ENCODE assay signal across 12 cellular contexts in the genomic region with DNA sequence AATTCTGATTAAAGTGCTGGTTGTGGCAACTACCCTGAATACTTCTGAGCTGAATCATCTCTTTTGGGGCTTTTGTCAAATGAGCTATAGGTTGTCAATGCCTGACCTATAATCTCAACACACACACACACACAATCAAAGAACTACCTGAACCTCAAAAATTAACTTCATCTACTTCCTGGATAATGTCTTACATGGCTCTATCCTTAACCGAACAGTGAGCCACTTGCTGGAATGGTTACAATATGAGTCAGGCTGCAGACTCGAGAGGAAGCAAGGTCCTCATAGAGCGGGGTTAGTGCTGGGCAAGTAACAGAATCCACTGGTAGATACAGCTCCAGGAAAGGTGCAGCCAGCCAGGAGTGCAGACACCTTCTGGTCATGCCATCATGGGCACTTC.
DNase-seq lines count a peak whose midpoint lies in the region; ATAC-seq, FAIRE-seq and TF ChIP-seq lines count a peak whose summit lies in the region.
"Had no signal": no experiment of that assay in that cellular context is flagged by ENCODE, and none has a peak within 500 bp of the region (broad histone marks: within the 10 kb centered on the region; RNA-seq: fewer than 3 reads in every experiment).

No MANE protein-coding gene starts in this region.

- H3K4me3 ChIP-seq in A549 (no peak overlapping the region), lung (no peak overlapping the region)
- H3K4me3 ChIP-seq: BLaER1 had no signal

- TF ChIP-seq EP300 in A549 (IDR thresholded peaks at IDR 0.05), result no peak

- CTCF ChIA-PET in A549 (lab: Yijun Ruan, JAX), result interaction anchor here (0.7 to 6.9 kb wide), 8 partner anchors 15 to 352 kb away, joined by 3 to 67 read pairs (median 6); no protein-coding TSS in a partner anchor

- TF ChIP-seq RAD21 in A549 (conservative IDR thresholded peaks at IDR 0.05 in 1 of 2, IDR thresholded peaks at IDR 0.05 in 1 of 2), result no peak

- peak overlapping the region; percentile 74 for H3K4me2 ChIP-seq in A549
- H3K4me2 ChIP-seq: BLaER1 had no signal

- H3K9me3 ChIP-seq in A549 (no peaks in the 10 kb centered on the region), lung (ENCODE audit: control insufficient read depth in 2 of 2, insufficient read depth in 1 of 2, low read length in 1 of 2) (no peaks in the 10 kb centered on the region)
- H3K9me3 ChIP-seq: BLaER1 had no signal

- H3K36me3 ChIP-seq in lung (ENCODE audit: control insufficient read depth in 2 of 2, insufficient read depth in 2 of 2, low read length in 2 of 2), result no peaks in the 10 kb centered on the region
- H3K36me3 ChIP-seq: BLaER1 had no signal

- no peak for TF ChIP-seq CTCF in A549 (IDR thresholded peaks at IDR 0.05)
- TF ChIP-seq CTCF in lung (IDR thresholded peaks at IDR 0.05; ENCODE audit: control extremely low read depth, extremely low read depth), result no peak

- no peaks in the 10 kb centered on the region for H3K27me3 ChIP-seq in lung (ENCODE audit: control insufficient read depth, insufficient read depth)
- H3K27me3 ChIP-seq: BLaER1 had no signal

- FAIRE-seq in A549 (lab: Jason Lieb, UNC) (no peak), HTR-8/SVneo (lab: Jason Lieb, UNC) (peak; percentile 96)

- WGBS in A549 (ENCODE audit: missing lambda C conversion rate), result 5% methylated on average over 3 of the region's 3 CpGs
- 54 to 81% methylated on average over 3 of the region's 3 CpGs for WGBS in lung, 2 donors

- POLR2A ChIA-PET in A549 (lab: Yijun Ruan, JAX), result interaction anchor here (0.7 kb wide), 1 partner anchor 102 kb away, joined by 9 read pairs; no protein-coding TSS in a partner anchor

- TF ChIP-seq POLR2A in A549 (IDR thresholded peaks at IDR 0.05; ENCODE audit: low read length), result no peak

- H3K4me1 ChIP-seq in A549 (peaks cover 73% of the 10 kb centered on the region), lung (ENCODE audit: control insufficient read depth in 2 of 2, insufficient read depth in 2 of 2, low read length in 2 of 2) (peaks cover 4 to 33% of the 10 kb centered on the region in 2 donors)
- H3K4me1 ChIP-seq: BLaER1 had no signal

- H3K27ac ChIP-seq in A549 (peak overlapping the region; percentile 75 to 87), lung (ENCODE audit: low read depth in 1 of 2, low read length in 1 of 2) (peak overlapping the region in 1 of 2 donors; percentile 76)
- H3K27ac ChIP-seq: BLaER1 had no signal

- DNase-seq in A549 (ENCODE audit: low read depth in 1 of 2, low spot score in 1 of 2) (peak in 1 of 2 experiments; percentile 72), HTR-8/SVneo (ENCODE audit: insufficient read length, low spot score) (peak; percentile 69), cerebellar cortex (ENCODE audit: low spot score) (peak; percentile 63), lung (ENCODE audit: low spot score) (peak; percentile 67), NK-92 (lab: John Stamatoyannopoulos, UW; ENCODE audit: unreplicated experiment) (no peak), retina (no peak)
- no peak for DNase-seq in central memory CD4-positive, alpha-beta T cell
- DNase-seq: activated CD4-positive, alpha-beta T cell treated with anti-CD3 and anti-CD28 coated beads for 1 hour; erythroblast; stimulated activated CD4-positive, alpha-beta T cell treated with anti-CD3 and anti-CD28 coated beads, Interleukin-12 subunit alpha, Interleukin-12 subunit beta, amount 100 ng/mL, for 4 hours had no signal

- ATAC-seq in A549 (peak; percentile 85 to 92), lung (ENCODE audit: insufficient read depth, low FRiP score) (peak; percentile 67), GM18907 (IDR thresholded peaks at IDR 0.05; ENCODE audit: unreplicated experiment) (no peak)

TF ChIP-seq in A549, 52 proteins besides CTCF, POLR2A, EP300 and RAD21:
- TF ChIP-seq SMC3 (IDR thresholded peaks at IDR 0.05), result no peak
- no peak for TF ChIP-seq KDM1A (IDR thresholded peaks at IDR 0.05; ENCODE audit: low read depth)
- TF ChIP-seq CHD2 (IDR thresholded peaks at IDR 0.05; ENCODE audit: low read length, partially characterized antibody), result no peak
- no peak for TF ChIP-seq BCL3 (IDR thresholded peaks at IDR 0.05)
- no peak for TF ChIP-seq FOSL2 (IDR thresholded peaks at IDR 0.05)
- peak; percentile 51 for TF ChIP-seq FOSL2 (CRISPR knock-in tag; IDR thresholded peaks at IDR 0.05)
- 0 out of 2 replicates have a peak, but pooled peaks have one; percentile 18 for TF ChIP-seq MAX (IDR thresholded peaks at IDR 0.05)
- TF ChIP-seq, protein P1, sequence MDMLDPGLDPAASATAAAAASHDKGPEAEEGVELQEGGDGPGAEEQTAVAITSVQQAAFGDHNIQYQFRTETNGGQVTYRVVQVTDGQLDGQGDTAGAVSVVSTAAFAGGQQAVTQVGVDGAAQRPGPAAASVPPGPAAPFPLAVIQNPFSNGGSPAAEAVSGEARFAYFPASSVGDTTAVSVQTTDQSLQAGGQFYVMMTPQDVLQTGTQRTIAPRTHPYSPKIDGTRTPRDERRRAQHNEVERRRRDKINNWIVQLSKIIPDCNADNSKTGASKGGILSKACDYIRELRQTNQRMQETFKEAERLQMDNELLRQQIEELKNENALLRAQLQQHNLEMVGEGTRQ (IDR thresholded peaks at IDR 0.05), result no peak
- peak; percentile 28; the same call in 1 of the 2 replicates for TF ChIP-seq JUNB (IDR thresholded peaks at IDR 0.05)
TF ChIP-seq in A549: peak in this region for 3.

Comparison
In these comparisons a context has a peak if more than half of its experiments do, and no peak if none do; other contexts are left out.
1. DNase-seq: peak in HTR-8/SVneo (single experiment), cerebellar cortex (single experiment) and lung (single experiment); none in central memory CD4-positive, alpha-beta T cell (single experiment), NK-92 (single experiment) and retina (single experiment).